19 cellular contexts compared by ENCODE assay signal in genomic region chr18:48053881-48054586, GRCh38.
DNase-seq lines count a peak whose midpoint lies in the region; ATAC-seq and TF ChIP-seq lines count a peak whose summit lies in the region.
"Had no signal": no experiment of that assay in that cellular context is flagged by ENCODE, and none has a peak within 500 bp of the region (broad histone marks: within the 10 kb centered on the region; RNA-seq: fewer than 3 reads in every experiment).

No MANE protein-coding gene starts in this region.

- WGBS in transverse colon (ENCODE audit: low coverage in 1 of 2), 2 donors: 59 to 65% methylated on average over 8 to 19 of the region's 19 CpGs

- H3K36me3 ChIP-seq in colonic mucosa (no peaks in the 10 kb centered on the region), transverse colon (no peaks in the 10 kb centered on the region)
- H3K36me3 ChIP-seq: HAP-1, sigmoid colon had no signal

- H3K9me3 ChIP-seq in colonic mucosa (no peaks in the 10 kb centered on the region), transverse colon (no peaks in the 10 kb centered on the region)
- H3K9me3 ChIP-seq: HAP-1, sigmoid colon had no signal

- H3K4me3 Mint-ChIP-seq in stimulated activated effector memory CD8-positive, alpha-beta T cell treated with anti-CD3 and anti-CD28 coated beads, Interleukin-12 subunit alpha, Interleukin-12 subunit beta, amount 100 ng/mL, for 72 hours: no peak overlapping the region
- H3K4me3 Mint-ChIP-seq: activated naive CD8-positive, alpha-beta T cell treated with anti-CD3 and anti-CD28 coated beads for 36 hours; activated T-helper 17 cell treated with anti-CD3 and anti-CD28 coated beads, Interleukin-2, amount 50 U/mL, for 72 hours; CD8-positive, alpha-beta memory T cell had no signal

- H3K9me3 Mint-ChIP-seq in stimulated activated effector memory CD8-positive, alpha-beta T cell treated with anti-CD3 and anti-CD28 coated beads, Interleukin-12 subunit alpha, Interleukin-12 subunit beta, amount 100 ng/mL, for 72 hours: no peaks in the 10 kb centered on the region
- H3K9me3 Mint-ChIP-seq: activated naive CD8-positive, alpha-beta T cell treated with anti-CD3 and anti-CD28 coated beads for 36 hours had no signal

- H3K27ac Mint-ChIP-seq in stimulated activated effector memory CD8-positive, alpha-beta T cell treated with anti-CD3 and anti-CD28 coated beads, Interleukin-12 subunit alpha, Interleukin-12 subunit beta, amount 100 ng/mL, for 72 hours: no peak overlapping the region
- H3K27ac Mint-ChIP-seq: activated naive CD8-positive, alpha-beta T cell treated with anti-CD3 and anti-CD28 coated beads for 36 hours; activated T-helper 17 cell treated with anti-CD3 and anti-CD28 coated beads, Interleukin-2, amount 50 U/mL, for 72 hours; CD8-positive, alpha-beta memory T cell had no signal

- no peaks in the 10 kb centered on the region for H3K27me3 ChIP-seq in colonic mucosa
- H3K27me3 ChIP-seq in transverse colon: no peaks in the 10 kb centered on the region

- H3K27ac ChIP-seq in colonic mucosa (peak overlapping the region; percentile 51), transverse colon (peak overlapping the region; percentile 5 to 65 (median 40)), caudate nucleus (ENCODE audit: low read depth, low read length) (no peak overlapping the region)
- H3K27ac ChIP-seq: sigmoid colon had no signal

- peak overlapping the region in 1 of 2 donors; percentile 48 for H3K9ac ChIP-seq in colonic mucosa (ENCODE audit: low read depth in 2 of 2, low read length in 2 of 2)

- H3K4me1 ChIP-seq in colonic mucosa (no peaks in the 10 kb centered on the region), transverse colon (peaks cover 0 to 29% (median 13%) of the 10 kb centered on the region in 4 donors)
- H3K4me1 ChIP-seq: HAP-1, sigmoid colon had no signal

- H3K36me3 Mint-ChIP-seq in stimulated activated effector memory CD8-positive, alpha-beta T cell treated with anti-CD3 and anti-CD28 coated beads, Interleukin-12 subunit alpha, Interleukin-12 subunit beta, amount 100 ng/mL, for 72 hours: no peaks in the 10 kb centered on the region
- H3K36me3 Mint-ChIP-seq: activated naive CD8-positive, alpha-beta T cell treated with anti-CD3 and anti-CD28 coated beads for 36 hours; CD8-positive, alpha-beta memory T cell had no signal

- TF ChIP-seq POLR2A in transverse colon (IDR thresholded peaks at IDR 0.05): peak; percentile 13

- ATAC-seq in stimulated activated effector memory CD8-positive, alpha-beta T cell treated with anti-CD3 and anti-CD28 coated beads, Interleukin-12 subunit alpha, Interleukin-12 subunit beta, amount 100 ng/mL, for 72 hours: no peak
- ATAC-seq: activated T-helper 17 cell treated with anti-CD3 and anti-CD28 coated beads, Interleukin-2, amount 50 U/mL, for 72 hours; left ventricle myocardium superior had no signal

- H3K4me3 ChIP-seq in colonic mucosa (no peak overlapping the region), transverse colon (no peak overlapping the region)
- H3K4me3 ChIP-seq: HAP-1, sigmoid colon had no signal

- intact Hi-C loops in colonic mucosa (cut with DNase I): no loop called here
- intact Hi-C loops in transverse colon (cut with DNase I; ENCODE audit: low total_unique reads): no loop called here

- TF ChIP-seq EP300 in transverse colon (IDR thresholded peaks at IDR 0.05; ENCODE audit: low read depth): no peak

- no peaks in the 10 kb centered on the region for H3K4me1 Mint-ChIP-seq in stimulated activated effector memory CD8-positive, alpha-beta T cell treated with anti-CD3 and anti-CD28 coated beads, Interleukin-12 subunit alpha, Interleukin-12 subunit beta, amount 100 ng/mL, for 72 hours
- H3K4me1 Mint-ChIP-seq: activated naive CD8-positive, alpha-beta T cell treated with anti-CD3 and anti-CD28 coated beads for 36 hours; activated T-helper 17 cell treated with anti-CD3 and anti-CD28 coated beads, Interleukin-2, amount 50 U/mL, for 72 hours; CD8-positive, alpha-beta memory T cell had no signal

- DNase-seq in NCI-H146 treated with DMSO at 0.1 percent for 48 hours (lab: John Stamatoyannopoulos, UW; ENCODE audit: unreplicated experiment) (peak; percentile 32), colonic mucosa (peak; percentile 69), mucosa of gallbladder (ENCODE audit: low spot score) (peak; percentile 53), transverse colon (peak; percentile 52), caudate nucleus (lab: John Stamatoyannopoulos, UW) (no peak)
- DNase-seq in NK-92 treated with Interleukin-12 subunit alpha and Interleukin-12 subunit beta, amount 100 ng/mL, for 24 hours (lab: John Stamatoyannopoulos, UW): no peak
- DNase-seq in stimulated activated effector memory CD8-positive, alpha-beta T cell treated with anti-CD3 and anti-CD28 coated beads, Interleukin-12 subunit alpha, Interleukin-12 subunit beta, amount 100 ng/mL, for 72 hours (ENCODE audit: low spot score in 2 of 2): no peak
- DNase-seq: activated naive CD8-positive, alpha-beta T cell treated with anti-CD3 and anti-CD28 coated beads for 36 hours; CD8-positive, alpha-beta memory T cell; DMS79; effector memory CD4-positive, alpha-beta T cell; left ventricle myocardium superior; NCI-H2081; sigmoid colon; stimulated activated CD4-positive, alpha-beta T cell treated with anti-CD3 and anti-CD28 coated beads, Interleukin-1b, Interleukin-23, amount 100 ng/mL, for 48 hours; stimulated activated naive CD4-positive, alpha-beta T cell treated with Interleukin-2 at 50 U/mL for 16 hours; T-helper 9 cell had no signal

- in situ Hi-C loops in transverse colon (cut with MboI; ENCODE audit: low pct_ligation_motif_present in 1 of 4, low pct_unique_long_range_greater_than_20kb in 1 of 4, low sequenced_read_pairs in 3 of 4): no loop called here

- TF ChIP-seq CTCF in colonic mucosa (IDR thresholded peaks at IDR 0.05): no peak
- no peak for TF ChIP-seq CTCF in transverse colon (IDR thresholded peaks at IDR 0.05)

Comparison
In these comparisons a context has a peak if more than half of its experiments do, and no peak if none do; other contexts are left out.
1. DNase-seq: peak in NCI-H146 treated with DMSO at 0.1 percent for 48 hours (single experiment), colonic mucosa (single experiment), mucosa of gallbladder (single experiment) and transverse colon (single experiment); none in caudate nucleus (0 of 61), NK-92 treated with Interleukin-12 subunit alpha and Interleukin-12 subunit beta, amount 100 ng/mL, for 24 hours (single experiment) and stimulated activated effector memory CD8-positive, alpha-beta T cell treated with anti-CD3 and anti-CD28 coated beads, Interleukin-12 subunit alpha, Interleukin-12 subunit beta, amount 100 ng/mL, for 72 hours (0 of 2).